Comparison of ENCODE assay signal across 8 cellular contexts in genomic region chr6:124658053-124658452, GRCh38.
"Had no signal": no experiment of that assay in that cellular context is flagged by ENCODE, and none has a peak within 500 bp of the region (broad histone marks: within the 10 kb centered on the region; RNA-seq: fewer than 3 reads in every experiment).

No MANE protein-coding gene starts in this region.

- H3K36me3 Mint-ChIP-seq: IgD-negative memory B cell had no signal

- FAIRE-seq: H1, H54, HTR-8/SVneo had no signal

- H2AFZ ChIP-seq: GM23248 had no signal

- H3K27me3 Mint-ChIP-seq: IgD-negative memory B cell had no signal

- H3K27ac ChIP-seq: GM23248 had no signal

- H3K4me3 Mint-ChIP-seq: H9, IgD-negative memory B cell had no signal

- H3K9ac ChIP-seq: GM23248 had no signal

- H3K4me1 Mint-ChIP-seq: IgD-negative memory B cell had no signal

- H3K27ac Mint-ChIP-seq: IgD-negative memory B cell had no signal

- DNase-seq: GM23248, H9, HCEC 1CT, KBM-7 had no signal

- H3K4me3 ChIP-seq: GM23248 had no signal
